13 cellular contexts compared by ENCODE assay signal in genomic region chr2:59232394-59233165, GRCh38.
DNase-seq lines count a peak whose midpoint lies in the region; ATAC-seq and TF ChIP-seq lines count a peak whose summit lies in the region.
"Had no signal": no experiment of that assay in that cellular context is flagged by ENCODE, and none has a peak within 500 bp of the region (broad histone marks: within the 10 kb centered on the region; RNA-seq: fewer than 3 reads in every experiment).

No MANE protein-coding gene starts in this region.

- H3K4me3 ChIP-seq in choroid plexus epithelial cell (ENCODE audit: low read depth, low read length): no peak overlapping the region
- H3K4me3 ChIP-seq: upper lobe of left lung had no signal

- ATAC-seq in GM18909 (IDR thresholded peaks at IDR 0.05; ENCODE audit: poor library complexity, unreplicated experiment) (peak; percentile 94), GM21737 (IDR thresholded peaks at IDR 0.05; ENCODE audit: unreplicated experiment) (peak; percentile 90), HG03280 (IDR thresholded peaks at IDR 0.05; ENCODE audit: unreplicated experiment) (peak; percentile 82)
- ATAC-seq: activated naive CD8-positive, alpha-beta T cell treated with anti-CD3 and anti-CD28 coated beads, Interleukin-2, amount 50 U/mL, for 24 hours; SK-N-SH treated with all-trans-retinoic acid at 6 μM for 48 hours had no signal

- DNase-seq in choroid plexus epithelial cell (ENCODE audit: low read depth) (peak; percentile 1), NCI-H2227 treated with DMSO at 0.1 percent for 48 hours (lab: John Stamatoyannopoulos, UW) (no peak), occipital lobe (lab: John Stamatoyannopoulos, UW) (no peak), GM03348 (ENCODE audit: low spot score) (no peak)
- DNase-seq in activated CD4-positive, alpha-beta T cell treated with anti-CD3 and anti-CD28 coated beads, Interleukin-2, amount 50 U/mL, for 4 hours: no peak
- DNase-seq: activated naive CD8-positive, alpha-beta T cell treated with anti-CD3 and anti-CD28 coated beads, Interleukin-2, amount 50 U/mL, for 24 hours; mesenchymal stem cell; NCI-H446 treated with DMSO at 0.1 percent for 48 hours; upper lobe of left lung had no signal

- TF ChIP-seq CTCF in choroid plexus epithelial cell (conservative IDR thresholded peaks at IDR 0.05; ENCODE audit: low read depth, low read length): no peak
